18 cellular contexts compared by ENCODE assay signal in the genomic region with DNA sequence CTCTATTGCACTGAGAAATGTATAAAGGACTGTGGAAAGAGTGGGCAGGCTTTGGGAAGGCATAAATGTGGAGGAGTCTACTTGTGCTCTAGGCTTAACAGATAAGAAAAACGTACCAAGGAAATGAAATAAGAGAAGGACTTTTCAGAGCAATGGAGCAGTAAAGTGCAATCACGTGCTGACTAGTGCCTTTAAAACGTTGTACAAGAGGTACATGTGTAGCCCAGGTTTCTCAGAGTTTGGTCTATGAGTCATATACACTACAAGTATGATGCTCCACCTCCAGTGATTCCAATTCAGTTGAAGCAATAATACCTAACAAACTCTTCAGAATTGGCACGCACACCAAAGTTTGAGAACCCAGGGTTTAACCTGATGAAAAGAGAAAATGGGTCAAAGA.
"Had no signal": no experiment of that assay in that cellular context is flagged by ENCODE, and none has a peak within 500 bp of the region (broad histone marks: within the 10 kb centered on the region; RNA-seq: fewer than 3 reads in every experiment).

No MANE protein-coding gene starts in this region.

- H3K27ac Mint-ChIP-seq: activated T-helper 2 cell treated with anti-CD3 and anti-CD28 coated beads, Interferon-gamma antibody, Interleukin-2, Interleukin-4, amounts not matched to agents 10 μg/mL and 5 μg/mL and 100 μg/mL, durations not matched to agents 14 hours and 24 hours and 36 hours; brain; T-cell had no signal

- H3K9me3 Mint-ChIP-seq: brain, neural crest cell, T-cell had no signal

- H3K27me3 ChIP-seq: adrenal gland, esophagus squamous epithelium, heart left ventricle, ovary had no signal

- H3K36me3 Mint-ChIP-seq: brain, T-cell had no signal

- H3K27me3 Mint-ChIP-seq: brain, T-cell had no signal

- H3K4me1 ChIP-seq: adrenal gland, esophagus squamous epithelium, left ventricle myocardium inferior had no signal

- H3K9me3 ChIP-seq: adrenal gland, esophagus squamous epithelium, heart left ventricle, left ventricle myocardium inferior, ovary had no signal

- DNase-seq: activated CD4-positive, alpha-beta T cell treated with anti-CD3 and anti-CD28 coated beads for 4 hours; activated naive CD4-positive, alpha-beta T cell treated with anti-CD3 and anti-CD28 coated beads, Interleukin-2, amount 50 U/mL, for 16 hours; activated T-cell treated with anti-CD3 and anti-CD28 coated beads for 4 hours; adrenal gland; cerebellar nuclear complex; esophagus squamous epithelium; heart left ventricle; left ventricle myocardium inferior; ovary; stimulated activated CD4-positive, alpha-beta T cell treated with anti-CD3 and anti-CD28 coated beads, Interleukin-12 subunit alpha, Interleukin-12 subunit beta, amount 100 ng/mL, for 4 hours; stimulated activated naive CD4-positive, alpha-beta T cell treated with Interleukin-2 at 50 U/mL for 16 hours; T-cell; T1000 had no signal

- H3K4me3 ChIP-seq: adrenal gland, esophagus squamous epithelium, heart left ventricle, left ventricle myocardium inferior, ovary had no signal

- H3K4me3 Mint-ChIP-seq: brain, neural crest cell, T-cell had no signal

- FAIRE-seq: frontal cortex, keratinocyte had no signal

- H3K36me3 ChIP-seq: adrenal gland, esophagus squamous epithelium, heart left ventricle, left ventricle myocardium inferior, ovary had no signal

- H3K27ac ChIP-seq: adrenal gland, esophagus squamous epithelium, heart left ventricle, left ventricle myocardium inferior, ovary had no signal

- H3K4me1 Mint-ChIP-seq: brain, neural crest cell, T-cell had no signal
